Comparison of ENCODE assay signal across 16 cellular contexts in the genomic region with DNA sequence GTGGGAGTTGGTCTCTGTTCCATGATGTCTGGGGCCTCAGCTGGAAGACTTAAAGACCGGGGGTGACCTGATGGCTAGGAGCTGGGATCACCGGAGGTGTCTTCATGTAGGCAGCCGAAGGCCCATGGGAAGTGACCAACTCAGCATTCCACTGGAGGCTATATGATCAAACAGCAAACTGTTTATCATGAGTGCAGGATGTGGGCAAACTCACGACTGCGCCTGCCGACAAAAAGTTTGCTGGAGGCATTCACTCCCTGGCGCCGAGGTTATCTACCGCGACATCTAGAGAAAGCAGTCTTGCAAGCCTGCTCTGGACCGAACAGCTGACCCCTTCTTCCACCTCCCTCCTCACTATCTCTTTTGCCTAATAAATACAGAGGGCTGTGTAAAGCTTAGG.
DNase-seq lines count a peak whose midpoint lies in the region; ATAC-seq and TF ChIP-seq lines count a peak whose summit lies in the region.
"Had no signal": no experiment of that assay in that cellular context is flagged by ENCODE, and none has a peak within 500 bp of the region (broad histone marks: within the 10 kb centered on the region; RNA-seq: fewer than 3 reads in every experiment).

No MANE protein-coding gene starts in this region.

- H3K9ac ChIP-seq in Loucy (ENCODE audit: low read depth, low read length, poor library complexity, severe bottlenecking) (peak overlapping the region; percentile 35), trophoblast cell (ENCODE audit: low read length) (no peak overlapping the region)

- peak; percentile 35 to 43 for ATAC-seq in activated T-cell treated with anti-CD3 and anti-CD28 coated beads, Interleukin-2, amount 50 U/mL, for 72 hours (replicated peaks in 1 of 2)
- no peak for ATAC-seq in GM19467 (IDR thresholded peaks at IDR 0.05; ENCODE audit: unreplicated experiment)
- ATAC-seq in GM21515 (IDR thresholded peaks at IDR 0.05; ENCODE audit: unreplicated experiment): no peak
- ATAC-seq: HCT116, WTC11 had no signal

- H4K91ac ChIP-seq in trophoblast cell (ENCODE audit: low read depth, low read length): peak overlapping the region; percentile 77

- H2AK5ac ChIP-seq in trophoblast cell (ENCODE audit: low read length): no peak overlapping the region

- peak overlapping the region; percentile 81 for H3K27ac ChIP-seq in trophoblast cell (ENCODE audit: low read depth, low read length)
- H3K27ac ChIP-seq: neutrophil, vagina had no signal

- H3K4me3 Mint-ChIP-seq in activated T-cell treated with anti-CD3 and anti-CD28 coated beads, Interleukin-2, amount 50 U/mL, for 24 hours: no peak overlapping the region
- peak overlapping the region; percentile 29 to 35 for H3K4me3 Mint-ChIP-seq in activated T-cell treated with anti-CD3 and anti-CD28 coated beads, Interleukin-2, amount 50 U/mL, for 72 hours
- H3K4me3 Mint-ChIP-seq: WTC11 had no signal

- H3K27ac Mint-ChIP-seq in activated T-cell treated with anti-CD3 and anti-CD28 coated beads, Interleukin-2, amount 50 U/mL, for 24 hours: no peak overlapping the region
- H3K27ac Mint-ChIP-seq in activated T-cell treated with anti-CD3 and anti-CD28 coated beads, Interleukin-2, amount 50 U/mL, for 72 hours: no peak overlapping the region
- H3K27ac Mint-ChIP-seq: WTC11 had no signal

- peak overlapping the region; percentile 20 for H4K8ac ChIP-seq in trophoblast cell (ENCODE audit: low read depth, low read length)

- no peaks in the 10 kb centered on the region for H4K20me1 ChIP-seq in Loucy (ENCODE audit: insufficient read depth, low read length, poor library complexity, severe bottlenecking)

- H3K4me1 ChIP-seq in Loucy (ENCODE audit: insufficient read depth, low read length, poor library complexity, severe bottlenecking) (peaks cover 67% of the 10 kb centered on the region), trophoblast cell (ENCODE audit: control insufficient read depth in 1 of 2, insufficient read depth in 2 of 2, low read length in 2 of 2) (peaks cover 13 to 28% of the 10 kb centered on the region in 2 experiments)
- H3K4me1 ChIP-seq: vagina had no signal

- peak; percentile 38 to 43 for DNase-seq in activated T-cell treated with anti-CD3 and anti-CD28 coated beads, Interleukin-2, amount 50 U/mL, for 48 hours
- no peak for DNase-seq in activated T-cell treated with anti-CD3 and anti-CD28 coated beads, Interleukin-2, amount 50 U/mL, for 24 hours
- peak; percentile 15 to 22 for DNase-seq in activated T-cell treated with anti-CD3 and anti-CD28 coated beads, Interleukin-2, amount 50 U/mL, for 72 hours
- DNase-seq in trophoblast cell: peak; percentile 71 to 88
- DNase-seq in NCI-H187 treated with DMSO at 0.1 percent for 48 hours (lab: John Stamatoyannopoulos, UW): no peak
- DNase-seq: COR-L47, hypothalamus, kidney glomerular epithelial cell, NCI-H1436 treated with DMSO at 0.1 percent for 48 hours had no signal

- H3K9me3 ChIP-seq in Loucy (ENCODE audit: insufficient read depth, low read depth, low read length): no peaks in the 10 kb centered on the region
- no peaks in the 10 kb centered on the region for H3K9me3 ChIP-seq in trophoblast cell (ENCODE audit: insufficient read depth, low read depth, low read length)
- H3K9me3 ChIP-seq: neutrophil, vagina had no signal

- H2BK12ac ChIP-seq in trophoblast cell (ENCODE audit: low read length): peak overlapping the region; percentile 16

- H3K4me1 Mint-ChIP-seq in activated T-cell treated with anti-CD3 and anti-CD28 coated beads, Interleukin-2, amount 50 U/mL, for 24 hours (ENCODE audit: low read depth): peaks cover 54% of the 10 kb centered on the region
- H3K4me1 Mint-ChIP-seq in activated T-cell treated with anti-CD3 and anti-CD28 coated beads, Interleukin-2, amount 50 U/mL, for 72 hours (ENCODE audit: low read depth): peaks cover 53% of the 10 kb centered on the region

- no peaks in the 10 kb centered on the region for H3K9me3 Mint-ChIP-seq in activated T-cell treated with anti-CD3 and anti-CD28 coated beads, Interleukin-2, amount 50 U/mL, for 24 hours
- no peaks in the 10 kb centered on the region for H3K9me3 Mint-ChIP-seq in activated T-cell treated with anti-CD3 and anti-CD28 coated beads, Interleukin-2, amount 50 U/mL, for 72 hours
- H3K9me3 Mint-ChIP-seq: WTC11 had no signal

- H3K27me3 Mint-ChIP-seq in activated T-cell treated with anti-CD3 and anti-CD28 coated beads, Interleukin-2, amount 50 U/mL, for 24 hours: no peaks in the 10 kb centered on the region
- no peaks in the 10 kb centered on the region for H3K27me3 Mint-ChIP-seq in activated T-cell treated with anti-CD3 and anti-CD28 coated beads, Interleukin-2, amount 50 U/mL, for 72 hours (ENCODE audit: low read depth)

- H2BK120ac ChIP-seq in trophoblast cell (ENCODE audit: insufficient read depth, low read length, poor library complexity): peak overlapping the region; percentile 93

- H3K36me3 Mint-ChIP-seq in activated T-cell treated with anti-CD3 and anti-CD28 coated beads, Interleukin-2, amount 50 U/mL, for 24 hours (ENCODE audit: low read depth): no peaks in the 10 kb centered on the region
- no peaks in the 10 kb centered on the region for H3K36me3 Mint-ChIP-seq in activated T-cell treated with anti-CD3 and anti-CD28 coated beads, Interleukin-2, amount 50 U/mL, for 72 hours (ENCODE audit: insufficient read depth in 2 of 2)
- H3K36me3 Mint-ChIP-seq: WTC11 had no signal

- H3K4me2 ChIP-seq in Loucy (ENCODE audit: low read depth, low read length, poor library complexity, severe bottlenecking): peak overlapping the region; percentile 79
- no peak overlapping the region for H3K4me2 ChIP-seq in trophoblast cell (ENCODE audit: low read length)

- H3K36me3 ChIP-seq in Loucy (ENCODE audit: insufficient read depth, low read length) (no peaks in the 10 kb centered on the region), trophoblast cell (ENCODE audit: control insufficient read depth in 1 of 2, insufficient read depth in 2 of 2, low read length in 2 of 2) (peaks cover 0 to 2% of the 10 kb centered on the region in 2 experiments)
- H3K36me3 ChIP-seq: neutrophil, vagina had no signal

- peak overlapping the region; percentile 69 for H3K18ac ChIP-seq in trophoblast cell (ENCODE audit: low read length)

- peaks cover 11% of the 10 kb centered on the region for H3K79me1 ChIP-seq in trophoblast cell (ENCODE audit: low read length)

- no peak for TF ChIP-seq CTCF in Loucy (conservative IDR thresholded peaks at IDR 0.05; ENCODE audit: low read length)

- no peak overlapping the region for H4K12ac ChIP-seq in trophoblast cell (ENCODE audit: low read depth, low read length)

- no peak overlapping the region for H3K23ac ChIP-seq in trophoblast cell (ENCODE audit: low read length)

- peak overlapping the region; percentile 1 for H3K14ac ChIP-seq in trophoblast cell (ENCODE audit: low read length)

- no CpG with 5 or more reads among the region's 11 CpGs for WGBS in trophoblast cell (ENCODE audit: extremely low coverage, insufficient coverage, insufficient read length)

- no peaks in the 10 kb centered on the region for H3K27me3 ChIP-seq in Loucy (ENCODE audit: insufficient read depth, low read length, poor library complexity, severe bottlenecking)
- no peaks in the 10 kb centered on the region for H3K27me3 ChIP-seq in trophoblast cell (ENCODE audit: insufficient read depth, low read length)
- H3K27me3 ChIP-seq: neutrophil, vagina had no signal

- H3F3A ChIP-seq in Loucy (ENCODE audit: low read depth): no peaks in the 10 kb centered on the region

- H3K79me2 ChIP-seq in Loucy (ENCODE audit: insufficient read depth, low read length) (no peaks in the 10 kb centered on the region), trophoblast cell (ENCODE audit: control insufficient read depth, insufficient read depth, low read length, poor library complexity) (no peaks in the 10 kb centered on the region)

- H3K4me3 ChIP-seq in Loucy (ENCODE audit: low read length, poor library complexity, severe bottlenecking) (peak overlapping the region; percentile 60), trophoblast cell (ENCODE audit: low read depth, low read length) (no peak overlapping the region)
- H3K4me3 ChIP-seq: vagina had no signal

- H3K4ac ChIP-seq in trophoblast cell (ENCODE audit: low read depth, low read length): peak overlapping the region; percentile 38

- peak overlapping the region; percentile 70 for H2BK5ac ChIP-seq in trophoblast cell (ENCODE audit: low read depth, low read length, poor library complexity)

- no peaks in the 10 kb centered on the region for H3K9me2 ChIP-seq in Loucy (replicated peaks; ENCODE audit: low read depth, low read length)

- H2AFZ ChIP-seq in Loucy (ENCODE audit: low read length) (0 out of 2 replicates have a peak overlapping the region, but pooled peaks have one; percentile 13), trophoblast cell (ENCODE audit: insufficient read depth, low read length, poor library complexity) (no peak overlapping the region)

Comparison
In these comparisons a context has a peak if more than half of its experiments do, and no peak if none do; other contexts are left out.
1. DNase-seq: peak in activated T-cell treated with anti-CD3 and anti-CD28 coated beads, Interleukin-2, amount 50 U/mL, for 48 hours (2 of 2), activated T-cell treated with anti-CD3 and anti-CD28 coated beads, Interleukin-2, amount 50 U/mL, for 72 hours (2 of 2) and trophoblast cell (2 of 2); none in activated T-cell treated with anti-CD3 and anti-CD28 coated beads, Interleukin-2, amount 50 U/mL, for 24 hours (single experiment) and NCI-H187 treated with DMSO at 0.1 percent for 48 hours (single experiment).
2. ATAC-seq: peak in activated T-cell treated with anti-CD3 and anti-CD28 coated beads, Interleukin-2, amount 50 U/mL, for 72 hours (2 of 2); none in GM19467 (single experiment) and GM21515 (single experiment).